ENCODE assay signal across 8 cellular contexts in the genomic region with DNA sequence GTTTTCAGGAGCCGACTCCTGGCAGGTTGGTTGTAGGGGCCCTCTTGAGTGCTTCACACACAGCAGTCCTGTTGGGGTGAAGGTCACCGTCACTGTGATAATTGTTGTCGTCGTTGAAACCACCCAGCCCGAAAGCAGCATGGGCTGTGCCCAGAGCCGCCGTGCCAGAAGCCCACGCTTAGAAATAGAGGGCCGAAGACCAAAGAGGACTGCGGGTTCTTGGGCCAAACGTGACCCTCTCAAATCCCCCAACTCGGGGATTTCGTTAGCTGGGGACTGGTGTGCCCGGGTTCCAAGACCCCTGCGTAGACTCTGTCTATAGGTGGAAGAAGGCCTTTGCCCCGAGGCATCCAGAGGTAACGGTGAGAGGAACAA. TPM values are rescaled to one million over a fixed set of nuclear protein-coding genes. Genes with fewer than 3 reads are reported as not detected.
A peak's percentile ranks its signal among the peaks of the same experiment; 100 is the strongest.
DNase-seq lines count a peak whose midpoint lies in the region; ATAC-seq and TF ChIP-seq lines count a peak whose summit lies in the region.

No MANE protein-coding gene starts in this region.

- CTCF ChIA-PET in mammary epithelial cell (lab: Charles Lee; ENCODE audit: low non-redundant PET), result interaction anchor here (0.7 to 1.8 kb wide), 3 partner anchors 447 to 659 kb away, joined by 3 to 8 read pairs (median 7); no protein-coding TSS in a partner anchor

- no TSS peak for BruUV-seq in mammary epithelial cell (replicated peaks; lab: Mats Ljungman, UMichigan)

- H3K9me3 ChIP-seq in heart left ventricle (no peaks in the 10 kb centered on the region), mammary epithelial cell (replicated peaks; ENCODE audit: insufficient read depth, low read length) (no peaks in the 10 kb centered on the region), mucosa of stomach (ENCODE audit: control insufficient read depth, low read length) (no peaks in the 10 kb centered on the region)

- WGBS in heart left ventricle, 4 donors, result 49 to 64% (median 55%) methylated on average over 11 to 17 of the region's 17 CpGs
- 85% methylated on average over 14 of the region's 17 CpGs for WGBS in mammary epithelial cell (ENCODE audit: low coverage, missing lambda C conversion rate)

- peaks cover 0 to 20% (median 8%) of the 10 kb centered on the region in 9 donors for H3K27me3 ChIP-seq in heart left ventricle
- H3K27me3 ChIP-seq in mammary epithelial cell (ENCODE audit: insufficient read depth, low read length), result no peaks in the 10 kb centered on the region
- no peaks in the 10 kb centered on the region for H3K27me3 ChIP-seq in mucosa of stomach (ENCODE audit: control insufficient read depth, insufficient read depth, low read length)

- H3K4me1 ChIP-seq in heart left ventricle (peaks cover 0 to 11% (median 7%) of the 10 kb centered on the region in 12 donors), mammary epithelial cell (ENCODE audit: insufficient read depth, low read length) (peaks cover 15% of the 10 kb centered on the region), mucosa of stomach (ENCODE audit: control insufficient read depth, insufficient read depth, low read length) (peaks cover 5% of the 10 kb centered on the region)

- H3K4me3 Mint-ChIP-seq in type B pancreatic cell, result peak overlapping the region; percentile 91

- ATAC-seq in heart left ventricle (no peak), Right ventricle myocardium superior (ENCODE audit: poor library complexity) (no peak), GM19455 (IDR thresholded peaks at IDR 0.05; ENCODE audit: unreplicated experiment) (no peak)

- no peaks in the 10 kb centered on the region for H3K36me3 ChIP-seq in heart left ventricle
- no peaks in the 10 kb centered on the region for H3K36me3 ChIP-seq in mammary epithelial cell (ENCODE audit: insufficient read depth, low read length)
- no peaks in the 10 kb centered on the region for H3K36me3 ChIP-seq in mucosa of stomach (ENCODE audit: control insufficient read depth, insufficient read depth, low read length)

- H3K9me3 Mint-ChIP-seq in type B pancreatic cell, result no peaks in the 10 kb centered on the region

- H3K4me3 ChIP-seq in heart left ventricle (peak overlapping the region; percentile 63 to 90 (median 80)), mammary epithelial cell (replicated peaks in 1 of 3; ENCODE audit: insufficient read depth in 1 of 3, low read depth in 2 of 3, low read length in 3 of 3) (no peak overlapping the region), mucosa of stomach (ENCODE audit: low read length) (no peak overlapping the region)

- H3K36me3 Mint-ChIP-seq in type B pancreatic cell, result no peaks in the 10 kb centered on the region

- H3K27ac ChIP-seq in heart left ventricle (peak overlapping the region; percentile 80 to 99 (median 94)), mammary epithelial cell (ENCODE audit: insufficient read depth, low read depth, low read length) (no peak overlapping the region)

- H3K27ac Mint-ChIP-seq in type B pancreatic cell, result peak overlapping the region; percentile 84

- DNase-seq in heart left ventricle (no peak), Right ventricle myocardium superior (no peak), mammary epithelial cell (no peak), type B pancreatic cell (ENCODE audit: extremely low spot score, unreplicated experiment) (no peak), HUDEP-2 (lab: John Stamatoyannopoulos, UW; ENCODE audit: unreplicated experiment in 76 of 76) (no peak), OCI-M1 (lab: John Stamatoyannopoulos, UW) (no peak)

- in situ Hi-C loops in mammary epithelial cell (cut with MboI; ENCODE audit: low sequenced_read_pairs in 2 of 2), result no loop called here

- H3K4me1 Mint-ChIP-seq in type B pancreatic cell (ENCODE audit: unreplicated experiment), result no peaks in the 10 kb centered on the region

- intact Hi-C loops in heart left ventricle (cut with DNase I) (loop anchor here in 7 of 10 donors (1.0 to 10.0 kb wide), 5 partner anchors 223 to 658 kb away; no protein-coding TSS in a partner anchor), Right ventricle myocardium superior (cut with DNase I) (no loop called here), mammary epithelial cell (cut with micrococcal nuclease) (loop anchor here (10.0 kb wide), 1 partner anchor 905 kb away; the partner anchor contains the start of gene CHSY1)

- no peak for TF ChIP-seq POLR2A in heart left ventricle (IDR thresholded peaks at IDR 0.05)

- peak overlapping the region; percentile 89 for H3K4me2 ChIP-seq in mammary epithelial cell (ENCODE audit: insufficient read depth, low read depth, low read length)

- peak overlapping the region; percentile 97 for H2AFZ ChIP-seq in mammary epithelial cell (ENCODE audit: low read depth, low read length)

- H3K79me2 ChIP-seq in mammary epithelial cell (ENCODE audit: insufficient read depth, low read length), result no peaks in the 10 kb centered on the region

- dilution Hi-C loops in mammary epithelial cell (cut with HindIII; ENCODE audit: low sequenced_read_pairs), result loop anchor here (25.0 kb wide), 1 partner anchor 412 kb away; no protein-coding TSS in a partner anchor

- H4K20me1 ChIP-seq in mammary epithelial cell (ENCODE audit: insufficient read depth, low read length), result no peaks in the 10 kb centered on the region

- H3K9ac ChIP-seq in mammary epithelial cell (ENCODE audit: insufficient read depth, low read length) (no peak overlapping the region), mucosa of stomach (ENCODE audit: low read length) (peak overlapping the region; percentile 83)

- H3K27me3 Mint-ChIP-seq in type B pancreatic cell, result peaks cover 25% of the 10 kb centered on the region

- TF ChIP-seq CTCF in heart left ventricle (IDR thresholded peaks at IDR 0.05) (no peak), mammary epithelial cell (conservative IDR thresholded peaks at IDR 0.05 in 1 of 2, IDR thresholded peaks at IDR 0.05 in 1 of 2; ENCODE audit: extremely low read depth in 1 of 2, insufficient read depth in 1 of 2, low read depth in 1 of 2, low read length in 2 of 2) (no peak), type B pancreatic cell (conservative IDR thresholded peaks at IDR 0.05) (no peak)

RNA-seq across cellular contexts. Expression of gene ADAMTS17, which starts 7.5 kb away (rescaled TPM):
- 1 to 10 TPM in 7 of 9 donors, under 1 TPM in 2; 0.52 to 2.4 (median 1.9) TPM for total RNA-seq in heart left ventricle
- under 1 TPM; 0.30 to 0.58 TPM for polyA plus RNA-seq in heart left ventricle
- total RNA-seq in Right ventricle myocardium superior, result 1.7 TPM
- total RNA-seq in mammary epithelial cell, result 1 to 10 TPM in 1 of 2 donors, under 1 TPM in 1; 0.45 to 1.7 TPM
- 0.24 TPM for polyA plus RNA-seq in mammary epithelial cell
- not detected for polyA minus RNA-seq in mammary epithelial cell
- 18.3 and 23.1 TPM in 2 replicates for total RNA-seq in type B pancreatic cell (ENCODE audit: low replicate concordance)

Comparison
In these comparisons a context has a peak if more than half of its experiments do, and no peak if none do; other contexts are left out.
1. H3K4me3 ChIP-seq: peak in heart left ventricle (12 of 12); none in mammary epithelial cell (0 of 3) and mucosa of stomach (single experiment).